ENCODE assay signal across 8 cellular contexts in genomic region chr16:8964462-8964861, GRCh38. TPM values are rescaled to one million over a fixed set of nuclear protein-coding genes. Genes with fewer than 3 reads are reported as not detected.
DNase-seq lines count a peak whose midpoint lies in the region; ATAC-seq and TF ChIP-seq lines count a peak whose summit lies in the region.

No MANE protein-coding gene starts in this region.

- H4K20me1 ChIP-seq in HCT116 (ENCODE audit: insufficient read depth), result peaks cover 22% of the 10 kb centered on the region; the same call in 1 of the 2 replicates

- H3K9me3 Mint-ChIP-seq in activated CD4-positive, alpha-beta memory T cell treated with anti-CD3 and anti-CD28 coated beads for 36 hours, result no peaks in the 10 kb centered on the region
- no peaks in the 10 kb centered on the region for H3K9me3 Mint-ChIP-seq in stimulated activated effector memory CD8-positive, alpha-beta T cell treated with anti-CD3 and anti-CD28 coated beads, Interleukin-12 subunit alpha, Interleukin-12 subunit beta, amount 100 ng/mL, for 72 hours

- H3K79me2 ChIP-seq in HCT116 (ENCODE audit: insufficient read depth, low read length), result peaks cover 36% of the 10 kb centered on the region

- TF ChIP-seq POLR2A in HCT116 (IDR thresholded peaks at IDR 0.05; ENCODE audit: borderline replicate concordance, extremely low read depth, insufficient read depth, insufficient read length), result no peak

- peak overlapping the region; percentile 62 for H3K27ac Mint-ChIP-seq in activated CD4-positive, alpha-beta memory T cell treated with anti-CD3 and anti-CD28 coated beads for 36 hours
- H3K27ac Mint-ChIP-seq in stimulated activated effector memory CD8-positive, alpha-beta T cell treated with anti-CD3 and anti-CD28 coated beads, Interleukin-12 subunit alpha, Interleukin-12 subunit beta, amount 100 ng/mL, for 72 hours, result no peak overlapping the region

- H3K27ac ChIP-seq in HCT116 (ENCODE audit: low read depth, low read length) (peak overlapping the region; percentile 70), iPS DF 6.9 (ENCODE audit: low read length) (no peak overlapping the region)

- TF ChIP-seq CTCF in HCT116 (IDR thresholded peaks at IDR 0.05 in 2 of 3, conservative IDR thresholded peaks at IDR 0.05 in 1 of 3; ENCODE audit: borderline replicate concordance in 1 of 3, insufficient read depth in 1 of 3, low read depth in 2 of 3, low read length in 2 of 3), result no peak

- CTCF ChIA-PET in HCT116 (lab: Charles Lee), result interaction anchor here (1.3 kb wide), 1 partner anchor 69 kb away, joined by 3 read pairs; no protein-coding TSS in a partner anchor
- CTCF ChIA-PET in activated CD4-positive, alpha-beta memory T cell treated with anti-CD3 and anti-CD28 coated beads for 36 hours (lab: Charles Lee), result interaction anchor here (1.2 to 1.5 kb wide), 2 partner anchors 28 to 44 kb away, joined by 5 to 7 read pairs; no protein-coding TSS in a partner anchor

- H3K4me3 Mint-ChIP-seq in activated CD4-positive, alpha-beta memory T cell treated with anti-CD3 and anti-CD28 coated beads for 36 hours, result peak overlapping the region; percentile 66
- H3K4me3 Mint-ChIP-seq in stimulated activated effector memory CD8-positive, alpha-beta T cell treated with anti-CD3 and anti-CD28 coated beads, Interleukin-12 subunit alpha, Interleukin-12 subunit beta, amount 100 ng/mL, for 72 hours, result peak overlapping the region; percentile 98

- H3K9me2 ChIP-seq in HCT116 (ENCODE audit: insufficient read depth), result no peaks in the 10 kb centered on the region

- H3K4me3 ChIP-seq in HCT116 (replicated peaks in 1 of 2; ENCODE audit: low read depth in 1 of 2, low read length in 2 of 2) (peak overlapping the region; percentile 51 to 72), iPS DF 6.9 (ENCODE audit: low read length) (peak overlapping the region; percentile 35; the same call in 1 of the 2 replicates)

- H3K27me3 ChIP-seq in HCT116 (ENCODE audit: insufficient read depth, low read length) (no peaks in the 10 kb centered on the region), iPS DF 6.9 (ENCODE audit: control insufficient read depth, insufficient read depth, low read length) (no peaks in the 10 kb centered on the region)

- POLR2A ChIA-PET in HCT116 (lab: Charles Lee), result no interaction called here
- POLR2A ChIA-PET in activated CD4-positive, alpha-beta memory T cell treated with anti-CD3 and anti-CD28 coated beads for 36 hours (lab: Charles Lee), result interaction anchor here (0.6 to 1.8 kb wide), 3 partner anchors 28 to 127 kb away, joined by 3 to 11 read pairs (median 5); partner anchors contain the start of gene HAPSTR1

- H3K36me3 ChIP-seq in HCT116 (ENCODE audit: control insufficient read depth in 1 of 2, insufficient read depth in 2 of 2, low read length in 2 of 2), result no peaks in the 10 kb centered on the region
- no peaks in the 10 kb centered on the region for H3K36me3 ChIP-seq in iPS DF 6.9 (ENCODE audit: control insufficient read depth, insufficient read depth, low read length)

- peak overlapping the region; percentile 69 for H3K9ac ChIP-seq in HCT116 (ENCODE audit: low read length)

- peak overlapping the region; percentile 61 for H2AFZ ChIP-seq in HCT116 (ENCODE audit: low read depth, low read length, poor library complexity, severe bottlenecking)

- no CpG with 5 or more reads among the region's 6 CpGs for WGBS in iPS DF 6.9 (ENCODE audit: insufficient coverage, insufficient read length)

- H3K4me1 Mint-ChIP-seq in activated CD4-positive, alpha-beta memory T cell treated with anti-CD3 and anti-CD28 coated beads for 36 hours (ENCODE audit: low read depth), result peaks cover 31% of the 10 kb centered on the region
- peaks cover 31% of the 10 kb centered on the region for H3K4me1 Mint-ChIP-seq in stimulated activated effector memory CD8-positive, alpha-beta T cell treated with anti-CD3 and anti-CD28 coated beads, Interleukin-12 subunit alpha, Interleukin-12 subunit beta, amount 100 ng/mL, for 72 hours

- H3K9me3 ChIP-seq in HCT116 (ENCODE audit: control insufficient read depth in 1 of 2, insufficient read depth in 1 of 2, low read depth in 1 of 2, low read length in 2 of 2) (no peaks in the 10 kb centered on the region), iPS DF 6.9 (ENCODE audit: control insufficient read depth, insufficient read depth, low read length) (no peaks in the 10 kb centered on the region)

- H3K27me3 Mint-ChIP-seq in activated CD4-positive, alpha-beta memory T cell treated with anti-CD3 and anti-CD28 coated beads for 36 hours, result peaks cover 2% of the 10 kb centered on the region

- no peak for TF ChIP-seq RAD21 in HCT116 (IDR thresholded peaks at IDR 0.05; ENCODE audit: low read depth)

- TSS peak; percentile 56 for BruUV-seq in HCT116 (replicated peaks; lab: Mats Ljungman, UMichigan)

- H3K4me2 ChIP-seq in HCT116 (ENCODE audit: low read length), result peak overlapping the region; percentile 95

- ATAC-seq in HCT116 (no peak; the same call in 1 of the 2 replicates), GM18502 (IDR thresholded peaks at IDR 0.05; ENCODE audit: poor library complexity, unreplicated experiment) (no peak)
- no peak for ATAC-seq in stimulated activated effector memory CD8-positive, alpha-beta T cell treated with anti-CD3 and anti-CD28 coated beads, Interleukin-12 subunit alpha, Interleukin-12 subunit beta, amount 100 ng/mL, for 72 hours

- H3K4me1 ChIP-seq in HCT116 (ENCODE audit: control insufficient read depth in 1 of 2, insufficient read depth in 2 of 2, low read length in 2 of 2) (peaks cover 10 to 54% of the 10 kb centered on the region in 2 experiments; a peak in 3 of 4 replicates), iPS DF 6.9 (ENCODE audit: control insufficient read depth, insufficient read depth, low read length) (peaks cover 9% of the 10 kb centered on the region; the same call in 1 of the 2 replicates)

- peaks cover 9% of the 10 kb centered on the region for H3K36me3 Mint-ChIP-seq in activated CD4-positive, alpha-beta memory T cell treated with anti-CD3 and anti-CD28 coated beads for 36 hours
- H3K36me3 Mint-ChIP-seq in stimulated activated effector memory CD8-positive, alpha-beta T cell treated with anti-CD3 and anti-CD28 coated beads, Interleukin-12 subunit alpha, Interleukin-12 subunit beta, amount 100 ng/mL, for 72 hours, result peaks cover 33% of the 10 kb centered on the region

- intact Hi-C loops in HCT116 (cut with micrococcal nuclease), result no loop called here
- intact Hi-C loops in activated CD4-positive, alpha-beta memory T cell treated with anti-CD3 and anti-CD28 coated beads for 36 hours (cut with micrococcal nuclease), result no loop called here
- intact Hi-C loops in posterior cingulate gyrus (cut with DNase I), result no loop called here

- RAD21 ChIA-PET in HCT116 (lab: Charles Lee; ENCODE audit: low non-redundant PET in 1 of 2, low total read pairs in 2 of 2, uncharacterized antibody in 2 of 2, unreplicated experiment in 2 of 2), result no interaction called here

- DNase-seq in HCT116 (ENCODE audit: low read depth, low spot score) (no peak), iPS DF 6.9 (ENCODE audit: low read depth, low spot score) (no peak), NCI-H510A treated with DMSO at 0.1 percent for 48 hours (lab: John Stamatoyannopoulos, UW) (no peak), posterior cingulate gyrus (no peak)
- DNase-seq in activated CD4-positive, alpha-beta memory T cell treated with anti-CD3 and anti-CD28 coated beads for 36 hours, result no peak
- DNase-seq in stimulated activated effector memory CD8-positive, alpha-beta T cell treated with anti-CD3 and anti-CD28 coated beads, Interleukin-12 subunit alpha, Interleukin-12 subunit beta, amount 100 ng/mL, for 72 hours (ENCODE audit: low spot score in 2 of 2), result no peak
- no peak for DNase-seq in stimulated activated CD4-positive, alpha-beta T cell treated with anti-CD3 and anti-CD28 coated beads, Interleukin-1b, Interleukin-23, amount 100 ng/mL, for 48 hours

TF ChIP-seq in HCT116, 20 proteins besides CTCF, POLR2A, EP300 and RAD21:
- TF ChIP-seq EGR1 (IDR thresholded peaks at IDR 0.05; ENCODE audit: low read depth), result no peak
- no peak for TF ChIP-seq REST (IDR thresholded peaks at IDR 0.05; ENCODE audit: low read depth)
- no peak for TF ChIP-seq ZNF274 (IDR thresholded peaks at IDR 0.05; ENCODE audit: low read depth, low read length)
- TF ChIP-seq SIN3A (IDR thresholded peaks at IDR 0.05; ENCODE audit: low read depth), result no peak
- no peak for TF ChIP-seq TCF7L2 (IDR thresholded peaks at IDR 0.05; ENCODE audit: borderline replicate concordance, extremely low read depth, insufficient read depth, insufficient read length)
- no peak for TF ChIP-seq JUND (IDR thresholded peaks at IDR 0.05)
- no peak for TF ChIP-seq CEBPB (IDR thresholded peaks at IDR 0.05; ENCODE audit: low read depth)
TF ChIP-seq in HCT116: peak in this region for 0.

RNA-seq across cellular contexts. Expression of gene USP7, which starts 0.8 kb away (rescaled TPM):
- total RNA-seq in HCT116 (2021; ENCODE audit: unreplicated experiment), result 154 TPM
- polyA plus RNA-seq in HCT116 (2012), result 76.4 and 77.8 TPM in 2 replicates
- total RNA-seq in activated CD4-positive, alpha-beta memory T cell treated with anti-CD3 and anti-CD28 coated beads for 36 hours, result 100 to 1,000 TPM; 154 to 170 TPM
